1 cellular context compared by ENCODE assay signal in genomic region chr4:102438396-102438795, GRCh38.
TF ChIP-seq lines count a peak whose summit lies in the region.

No MANE protein-coding gene starts in this region.

TF ChIP-seq in SK-N-SH, 30 proteins besides CTCF, POLR2A, EP300 and RAD21 (continued from another document):
- TF ChIP-seq REST (IDR thresholded peaks at IDR 0.05; ENCODE audit: low read depth, low read length) (no peak), USF1 (IDR thresholded peaks at IDR 0.05; ENCODE audit: borderline replicate concordance, low read depth) (no peak), JUND (IDR thresholded peaks at IDR 0.05) (no peak), NFIC (IDR thresholded peaks at IDR 0.05; ENCODE audit: borderline replicate concordance) (no peak), PBX3 (IDR thresholded peaks at IDR 0.05) (no peak), MXI1 (IDR thresholded peaks at IDR 0.05; ENCODE audit: low read depth, low read length) (no peak), SIN3A (IDR thresholded peaks at IDR 0.05; ENCODE audit: borderline replicate concordance, low read depth, low read length) (no peak)
